9 cellular contexts compared by ENCODE assay signal in the genomic region with DNA sequence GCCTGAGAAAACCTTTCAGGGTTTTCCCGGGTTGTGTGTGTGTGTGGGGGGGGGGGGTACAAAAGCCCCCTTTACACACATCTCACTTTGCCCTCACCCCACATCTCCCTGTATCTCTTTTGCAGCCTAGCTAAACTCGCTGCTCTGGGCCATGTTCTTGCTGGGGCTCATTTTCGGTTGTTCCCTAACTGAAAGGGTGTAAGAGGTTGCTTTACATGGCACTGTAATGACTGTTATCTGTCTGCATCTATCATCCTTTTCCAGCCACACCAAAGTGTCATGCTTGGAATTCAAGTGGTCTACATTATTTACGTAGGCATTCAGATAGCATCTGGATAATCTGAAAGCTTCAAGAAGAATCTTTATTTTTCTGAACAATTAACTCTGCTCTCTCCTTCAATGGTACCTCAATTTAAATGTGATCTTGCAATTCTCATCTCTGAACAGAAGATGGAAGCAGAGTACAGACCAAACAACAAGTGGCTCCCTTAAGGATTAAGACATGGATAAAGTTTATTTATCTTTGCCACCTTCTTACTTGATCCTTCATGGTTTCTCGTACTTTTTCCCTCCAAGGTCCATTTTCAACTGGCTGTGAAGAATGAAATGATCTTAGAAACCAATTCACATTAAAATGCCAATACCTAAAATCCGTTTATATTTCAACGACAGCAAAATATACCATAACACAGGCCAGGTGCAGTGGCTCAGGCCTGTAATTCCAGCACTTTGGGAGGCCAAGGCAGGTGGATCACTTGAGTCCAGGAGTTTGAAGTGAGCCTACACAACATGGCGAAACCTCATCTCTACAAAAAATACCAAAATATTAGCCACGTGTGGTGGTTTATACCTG.
DNase-seq lines count a peak whose midpoint lies in the region; ATAC-seq and TF ChIP-seq lines count a peak whose summit lies in the region.
"Had no signal": no experiment of that assay in that cellular context is flagged by ENCODE, and none has a peak within 500 bp of the region (broad histone marks: within the 10 kb centered on the region; RNA-seq: fewer than 3 reads in every experiment).

No MANE protein-coding gene starts in this region.

- POLR2A ChIA-PET in AG04449 (lab: Yijun Ruan, JAX), result no interaction called here

- CTCF ChIA-PET in AG04449 (lab: Yijun Ruan, JAX), result interaction anchor here (0.7 to 7.4 kb wide), 21 partner anchors 9 to 1051 kb away, joined by 3 to 81 read pairs (median 3); a partner anchor contains a TSS

- H3K4me3 ChIP-seq in AG04449 (ENCODE audit: low read depth, low read length) (no peak overlapping the region), GM12875 (ENCODE audit: low read depth, low read length) (no peak overlapping the region), foreskin fibroblast (ENCODE audit: low read depth in 1 of 2, low read length in 2 of 2) (no peak overlapping the region)
- H3K4me3 ChIP-seq: HAP-1 had no signal

- TF ChIP-seq CTCF in AG04449 (IDR thresholded peaks at IDR 0.05; ENCODE audit: insufficient read depth, low read length, missing control alignments) (peak; percentile 48), GM12875 (IDR thresholded peaks at IDR 0.05; ENCODE audit: borderline replicate concordance, insufficient read depth, low read depth, low read length) (0 out of 2 replicates have a peak, but pooled peaks have one; percentile 29), foreskin fibroblast (IDR thresholded peaks at IDR 0.05; ENCODE audit: low read depth, low read length) (peak; percentile 63)

- TF ChIP-seq RAD21 in Ishikawa (IDR thresholded peaks at IDR 0.05; ENCODE audit: low read depth), result peak; percentile 87

- ATAC-seq in GM18873 (IDR thresholded peaks at IDR 0.05; ENCODE audit: low FRiP score, unreplicated experiment), result no peak
- no peak for ATAC-seq in HG02588 (IDR thresholded peaks at IDR 0.05; ENCODE audit: unreplicated experiment)

- TF ChIP-seq EP300 in Ishikawa (IDR thresholded peaks at IDR 0.05; ENCODE audit: borderline replicate concordance), result no peak

- peak; percentile 28 for DNase-seq in AG04449 (ENCODE audit: low read depth, low spot score)
- peak; percentile 60 for DNase-seq in SKM-1 treated with dmso at 0.1 percent for 144 hours (lab: John Stamatoyannopoulos, UW; ENCODE audit: unreplicated experiment)
- DNase-seq in foreskin fibroblast, result peak; percentile 28 to 75
- peak; percentile 67 for DNase-seq in pons (ENCODE audit: low spot score)

TF ChIP-seq in Ishikawa, 13 proteins besides CTCF, POLR2A, EP300 and RAD21:
- TF ChIP-seq, protein P1, sequence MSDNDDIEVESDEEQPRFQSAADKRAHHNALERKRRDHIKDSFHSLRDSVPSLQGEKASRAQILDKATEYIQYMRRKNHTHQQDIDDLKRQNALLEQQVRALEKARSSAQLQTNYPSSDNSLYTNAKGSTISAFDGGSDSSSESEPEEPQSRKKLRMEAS (IDR thresholded peaks at IDR 0.05), result no peak
- TF ChIP-seq, protein P2, sequence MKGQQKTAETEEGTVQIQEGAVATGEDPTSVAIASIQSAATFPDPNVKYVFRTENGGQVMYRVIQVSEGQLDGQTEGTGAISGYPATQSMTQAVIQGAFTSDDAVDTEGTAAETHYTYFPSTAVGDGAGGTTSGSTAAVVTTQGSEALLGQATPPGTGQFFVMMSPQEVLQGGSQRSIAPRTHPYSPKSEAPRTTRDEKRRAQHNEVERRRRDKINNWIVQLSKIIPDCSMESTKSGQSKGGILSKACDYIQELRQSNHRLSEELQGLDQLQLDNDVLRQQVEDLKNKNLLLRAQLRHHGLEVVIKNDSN (IDR thresholded peaks at IDR 0.05), result no peak
- TF ChIP-seq NFIC (IDR thresholded peaks at IDR 0.05), result no peak
- TF ChIP-seq ZBTB7A (IDR thresholded peaks at IDR 0.05; ENCODE audit: low read depth), result no peak
- TF ChIP-seq CREB1 (IDR thresholded peaks at IDR 0.05; ENCODE audit: low read depth), result no peak
- TF ChIP-seq, protein P3, sequence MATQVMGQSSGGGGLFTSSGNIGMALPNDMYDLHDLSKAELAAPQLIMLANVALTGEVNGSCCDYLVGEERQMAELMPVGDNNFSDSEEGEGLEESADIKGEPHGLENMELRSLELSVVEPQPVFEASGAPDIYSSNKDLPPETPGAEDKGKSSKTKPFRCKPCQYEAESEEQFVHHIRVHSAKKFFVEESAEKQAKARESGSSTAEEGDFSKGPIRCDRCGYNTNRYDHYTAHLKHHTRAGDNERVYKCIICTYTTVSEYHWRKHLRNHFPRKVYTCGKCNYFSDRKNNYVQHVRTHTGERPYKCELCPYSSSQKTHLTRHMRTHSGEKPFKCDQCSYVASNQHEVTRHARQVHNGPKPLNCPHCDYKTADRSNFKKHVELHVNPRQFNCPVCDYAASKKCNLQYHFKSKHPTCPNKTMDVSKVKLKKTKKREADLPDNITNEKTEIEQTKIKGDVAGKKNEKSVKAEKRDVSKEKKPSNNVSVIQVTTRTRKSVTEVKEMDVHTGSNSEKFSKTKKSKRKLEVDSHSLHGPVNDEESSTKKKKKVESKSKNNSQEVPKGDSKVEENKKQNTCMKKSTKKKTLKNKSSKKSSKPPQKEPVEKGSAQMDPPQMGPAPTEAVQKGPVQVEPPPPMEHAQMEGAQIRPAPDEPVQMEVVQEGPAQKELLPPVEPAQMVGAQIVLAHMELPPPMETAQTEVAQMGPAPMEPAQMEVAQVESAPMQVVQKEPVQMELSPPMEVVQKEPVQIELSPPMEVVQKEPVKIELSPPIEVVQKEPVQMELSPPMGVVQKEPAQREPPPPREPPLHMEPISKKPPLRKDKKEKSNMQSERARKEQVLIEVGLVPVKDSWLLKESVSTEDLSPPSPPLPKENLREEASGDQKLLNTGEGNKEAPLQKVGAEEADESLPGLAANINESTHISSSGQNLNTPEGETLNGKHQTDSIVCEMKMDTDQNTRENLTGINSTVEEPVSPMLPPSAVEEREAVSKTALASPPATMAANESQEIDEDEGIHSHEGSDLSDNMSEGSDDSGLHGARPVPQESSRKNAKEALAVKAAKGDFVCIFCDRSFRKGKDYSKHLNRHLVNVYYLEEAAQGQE (IDR thresholded peaks at IDR 0.05; ENCODE audit: low read depth), result no peak
- no peak for TF ChIP-seq TCF12 (IDR thresholded peaks at IDR 0.05; ENCODE audit: low read depth)
- no peak for TF ChIP-seq TEAD4 (IDR thresholded peaks at IDR 0.05)
- no peak for TF ChIP-seq YY1 (IDR thresholded peaks at IDR 0.05; ENCODE audit: low read depth)
- no peak for TF ChIP-seq FOXM1 (IDR thresholded peaks at IDR 0.05; ENCODE audit: borderline replicate concordance, low read depth)
- no peak for TF ChIP-seq CEBPB (IDR thresholded peaks at IDR 0.05)
- no peak for TF ChIP-seq TAF1 (IDR thresholded peaks at IDR 0.05; ENCODE audit: low read depth)
- no peak for TF ChIP-seq EGR1 (IDR thresholded peaks at IDR 0.05)
